ENCODE assay signal across 21 cellular contexts in the genomic region with DNA sequence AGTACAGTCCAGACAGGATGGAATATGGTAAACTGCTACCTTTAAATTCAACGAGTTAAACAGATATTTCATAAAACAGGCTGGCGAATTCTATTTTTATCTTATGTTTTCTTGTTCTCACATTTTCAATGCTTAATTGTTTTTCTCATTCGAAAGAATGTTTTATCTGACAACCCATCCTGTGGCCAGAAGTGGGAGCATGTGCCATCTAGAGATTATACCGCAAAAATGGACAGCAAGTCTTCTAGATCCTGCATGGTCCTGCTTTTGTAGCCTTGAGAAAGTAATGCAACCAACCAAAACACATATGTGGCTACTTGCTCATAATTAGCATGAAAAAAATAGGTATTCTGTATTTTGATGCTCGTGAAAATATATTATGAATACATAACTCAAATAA. TPM values are rescaled to one million over a fixed set of nuclear protein-coding genes. Genes with fewer than 3 reads are reported as not detected.
DNase-seq lines count a peak whose midpoint lies in the region; ATAC-seq, FAIRE-seq and TF ChIP-seq lines count a peak whose summit lies in the region.
"Had no signal": no experiment of that assay in that cellular context is flagged by ENCODE, and none has a peak within 500 bp of the region (broad histone marks: within the 10 kb centered on the region; RNA-seq: fewer than 3 reads in every experiment).

No MANE protein-coding gene starts in this region.

- DNase-seq in NCI-H146 (lab: John Stamatoyannopoulos, UW) (peak; percentile 4), RPMI7951 (ENCODE audit: low read depth) (peak; percentile 26), astrocyte (ENCODE audit: low read depth) (no peak), mesenchymal stem cell (no peak), osteocyte (ENCODE audit: extremely low spot score, unreplicated experiment) (no peak), 8988T (no peak)
- DNase-seq: CD4-positive, alpha-beta memory T cell; DND-41; Kasumi-1; NCI-H1417; NCI-H2029; NCI-H2227 treated with DMSO at 0.1 percent for 48 hours; NCI-H510A treated with DMSO at 0.1 percent for 48 hours; NCI-H748 treated with DMSO at 0.1 percent for 48 hours; RPMI8226; SJCRH30 had no signal

- no peak for FAIRE-seq in astrocyte (lab: Jason Lieb, UNC)
- FAIRE-seq: GM12878, H1 had no signal

- H3K4me2 ChIP-seq in astrocyte (ENCODE audit: low read length) (no peak overlapping the region), mesenchymal stem cell (ENCODE audit: low read length, poor library complexity, severe bottlenecking) (no peak overlapping the region)
- H3K4me2 ChIP-seq: BLaER1 treated with 17β-estradiol and CSF1 and Interleukin-3, amounts not matched to agents 10 nM and 100 nM had no signal

- no peak overlapping the region for H2BK15ac ChIP-seq in mesenchymal stem cell (ENCODE audit: low read depth, poor library complexity, severe bottlenecking)

- H4K20me1 ChIP-seq in astrocyte (ENCODE audit: insufficient read depth, low read length): no peaks in the 10 kb centered on the region
- H4K20me1 ChIP-seq: BLaER1 treated with 17β-estradiol and CSF1 and Interleukin-3, amounts not matched to agents 10 nM and 100 nM had no signal

- no peak overlapping the region for H3K14ac ChIP-seq in mesenchymal stem cell (ENCODE audit: low read length in 2 of 2)

- H3K18ac ChIP-seq in mesenchymal stem cell (ENCODE audit: low read depth in 1 of 2, low read length in 2 of 2): no peak overlapping the region

- peaks cover 4% of the 10 kb centered on the region for H3K9me3 Mint-ChIP-seq in astrocyte (ENCODE audit: unreplicated experiment)
- no peaks in the 10 kb centered on the region for H3K9me3 Mint-ChIP-seq in osteocyte (ENCODE audit: unreplicated experiment)

- no peaks in the 10 kb centered on the region for H3K36me3 Mint-ChIP-seq in astrocyte (ENCODE audit: low read depth, unreplicated experiment)
- no peaks in the 10 kb centered on the region for H3K36me3 Mint-ChIP-seq in osteocyte (ENCODE audit: unreplicated experiment)
- H3K36me3 Mint-ChIP-seq: CD4-positive, alpha-beta memory T cell had no signal

- no peaks in the 10 kb centered on the region for H3K27me3 Mint-ChIP-seq in astrocyte (ENCODE audit: low read depth, unreplicated experiment)
- no peaks in the 10 kb centered on the region for H3K27me3 Mint-ChIP-seq in osteocyte (ENCODE audit: unreplicated experiment)

- no peak overlapping the region for H4K91ac ChIP-seq in mesenchymal stem cell (ENCODE audit: low read length)

- H3K9ac ChIP-seq in astrocyte (ENCODE audit: low read length): no peak overlapping the region
- no peak overlapping the region for H3K9ac ChIP-seq in mesenchymal stem cell (ENCODE audit: low read length)
- H3K9ac ChIP-seq: BLaER1 treated with 17β-estradiol and CSF1 and Interleukin-3, amounts not matched to agents 10 nM and 100 nM had no signal

- no peaks in the 10 kb centered on the region for H3K79me1 ChIP-seq in mesenchymal stem cell (replicated peaks; ENCODE audit: low read length, poor library complexity, severe bottlenecking)

- H3K9me3 ChIP-seq in astrocyte (ENCODE audit: insufficient read depth, low read depth, low read length): no peaks in the 10 kb centered on the region
- H3K9me3 ChIP-seq in mesenchymal stem cell (ENCODE audit: control insufficient read depth, low read length): peaks cover 6% of the 10 kb centered on the region
- H3K9me3 ChIP-seq: SJCRH30 had no signal

- H3K79me2 ChIP-seq in astrocyte (ENCODE audit: insufficient read depth, low read length): no peaks in the 10 kb centered on the region

- H2BK12ac ChIP-seq in mesenchymal stem cell (ENCODE audit: low read length in 2 of 2): no peak overlapping the region

- H3K4ac ChIP-seq in mesenchymal stem cell (ENCODE audit: low read depth in 1 of 2, low read length in 2 of 2): no peak overlapping the region

- peak overlapping the region; percentile 76 for H2AFZ ChIP-seq in astrocyte (ENCODE audit: low read depth, low read length)
- H2AFZ ChIP-seq in mesenchymal stem cell (ENCODE audit: low read depth, low read length): no peak overlapping the region

- no peak overlapping the region for H2BK120ac ChIP-seq in mesenchymal stem cell (ENCODE audit: low read depth, low read length)

- H3K4me3 ChIP-seq in astrocyte (ENCODE audit: insufficient read depth, low read depth, low read length) (no peak overlapping the region), mesenchymal stem cell (ENCODE audit: insufficient read depth in 1 of 2, low read depth in 1 of 2, low read length in 2 of 2) (no peak overlapping the region)
- H3K4me3 ChIP-seq: BLaER1 treated with 17β-estradiol and CSF1 and Interleukin-3, amounts not matched to agents 10 nM and 100 nM; GM12878 had no signal

- no peak overlapping the region for H3K23ac ChIP-seq in mesenchymal stem cell (ENCODE audit: low read length in 2 of 2)

- no peak for TF ChIP-seq CTCF in astrocyte (IDR thresholded peaks at IDR 0.05; ENCODE audit: insufficient read depth, low read depth, low read length)
- no peak for TF ChIP-seq CTCF in osteocyte (IDR thresholded peaks at IDR 0.05)

- H3K36me3 ChIP-seq in astrocyte (ENCODE audit: insufficient read depth, low read length) (no peaks in the 10 kb centered on the region), mesenchymal stem cell (ENCODE audit: control insufficient read depth in 1 of 2, insufficient read depth in 2 of 2, low read depth in 1 of 2, low read length in 2 of 2) (no peaks in the 10 kb centered on the region)
- H3K36me3 ChIP-seq: BLaER1 treated with 17β-estradiol and CSF1 and Interleukin-3, amounts not matched to agents 10 nM and 100 nM; SJCRH30 had no signal

- H3K4me1 Mint-ChIP-seq in astrocyte (ENCODE audit: low read depth, unreplicated experiment): no peaks in the 10 kb centered on the region
- H3K4me1 Mint-ChIP-seq in osteocyte (ENCODE audit: unreplicated experiment): no peaks in the 10 kb centered on the region
- H3K4me1 Mint-ChIP-seq: CD4-positive, alpha-beta memory T cell had no signal

- no peak overlapping the region for H4K8ac ChIP-seq in mesenchymal stem cell (ENCODE audit: low read length)

- ATAC-seq in HG03045 (IDR thresholded peaks at IDR 0.05; ENCODE audit: unreplicated experiment) (no peak), GM21737 (IDR thresholded peaks at IDR 0.05; ENCODE audit: unreplicated experiment) (no peak)
- ATAC-seq: GM12878 had no signal

- H3K4me3 Mint-ChIP-seq in astrocyte (ENCODE audit: unreplicated experiment): no peak overlapping the region
- H3K4me3 Mint-ChIP-seq in osteocyte (ENCODE audit: unreplicated experiment): no peak overlapping the region
- H3K4me3 Mint-ChIP-seq: CD4-positive, alpha-beta memory T cell had no signal

- H3K27ac ChIP-seq in astrocyte (ENCODE audit: low read depth, low read length) (no peak overlapping the region), mesenchymal stem cell (ENCODE audit: low read length, poor library complexity, severe bottlenecking) (peak overlapping the region; percentile 71)
- H3K27ac ChIP-seq: BLaER1 treated with 17β-estradiol and CSF1 and Interleukin-3, amounts not matched to agents 10 nM and 100 nM had no signal

- WGBS in mesenchymal stem cell: 91% methylated on average over 4 of the region's 5 CpGs

- H3K4me1 ChIP-seq in astrocyte (ENCODE audit: insufficient read depth, low read length) (peaks cover 17% of the 10 kb centered on the region), mesenchymal stem cell (ENCODE audit: control insufficient read depth, insufficient read depth, low read depth, low read length) (peaks cover 8% of the 10 kb centered on the region)
- H3K4me1 ChIP-seq: SJCRH30 had no signal

- H2BK5ac ChIP-seq in mesenchymal stem cell (ENCODE audit: low read depth, low read length, poor library complexity, severe bottlenecking): no peak overlapping the region

- no peak overlapping the region for H2AK5ac ChIP-seq in mesenchymal stem cell (ENCODE audit: low read length, severe bottlenecking)

- H3K27me3 ChIP-seq in astrocyte (ENCODE audit: insufficient read depth, low read length) (no peaks in the 10 kb centered on the region), mesenchymal stem cell (ENCODE audit: control insufficient read depth in 1 of 2, insufficient read depth in 1 of 2, low read length in 2 of 2) (no peaks in the 10 kb centered on the region)
- H3K27me3 ChIP-seq: BLaER1 treated with 17β-estradiol and CSF1 and Interleukin-3, amounts not matched to agents 10 nM and 100 nM; SJCRH30 had no signal

- H3K27ac Mint-ChIP-seq in astrocyte (ENCODE audit: unreplicated experiment) (no peak overlapping the region), osteocyte (ENCODE audit: unreplicated experiment) (no peak overlapping the region)
- H3K27ac Mint-ChIP-seq: CD4-positive, alpha-beta memory T cell had no signal

RNA-seq across cellular contexts. Expression of a gene that starts 30.7 kb away (rescaled TPM):
- total RNA-seq in RPMI7951 (2014; rRNA removed; shearing (Covaris generic)): 22.1 and 26.7 TPM in 2 replicates
- total RNA-seq in astrocyte: 124 and 144 TPM in 2 replicates
- polyA plus RNA-seq in mesenchymal stem cell (2013, experiment 1 of 2): 24.5 TPM
- polyA plus RNA-seq in mesenchymal stem cell (2013, experiment 2 of 2): 25.5 TPM
- total RNA-seq in osteocyte: 61.7 and 67.2 TPM in 2 replicates
- total RNA-seq: CD4-positive, alpha-beta memory T cell had no signal

RNA-seq across cellular contexts. Expression of a gene that starts 39.4 kb away (rescaled TPM):
- 265 and 319 TPM in 2 replicates for total RNA-seq in RPMI7951 (2014; rRNA removed; shearing (Covaris generic))
- total RNA-seq in astrocyte: 390 and 401 TPM in 2 replicates
- 99.8 TPM for polyA plus RNA-seq in mesenchymal stem cell (2013, experiment 1 of 2)
- 98.2 TPM for polyA plus RNA-seq in mesenchymal stem cell (2013, experiment 2 of 2)
- 82.3 and 92.3 TPM in 2 replicates for total RNA-seq in osteocyte

Comparison
In these comparisons a context has a peak if more than half of its experiments do, and no peak if none do; other contexts are left out.
1. DNase-seq: peak in NCI-H146 (single experiment) and RPMI7951 (single experiment); none in astrocyte (single experiment), mesenchymal stem cell (single experiment), osteocyte (single experiment) and 8988T (single experiment).